Comparison of ENCODE assay signal across 1 cellular context in the genomic region with DNA sequence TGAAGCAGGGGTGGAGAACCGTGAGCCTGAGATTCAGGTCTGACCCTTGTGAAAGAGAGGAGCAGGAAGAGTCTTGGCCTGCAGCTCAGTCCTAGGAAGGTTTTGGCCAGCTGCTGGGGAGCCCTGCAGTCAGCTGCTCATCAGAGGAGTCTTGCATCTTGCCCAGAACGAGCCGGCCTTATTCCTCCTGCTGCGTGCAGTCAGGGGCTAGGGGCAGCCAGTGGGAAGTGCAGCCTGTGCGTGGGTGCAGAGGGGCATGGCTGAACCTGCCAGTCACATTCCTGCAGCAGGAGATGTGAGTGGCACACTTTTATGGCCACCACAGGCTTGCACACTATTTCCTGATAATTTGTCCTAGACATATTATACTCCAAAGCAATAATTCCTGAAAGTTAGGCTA.
TF ChIP-seq lines count a peak whose summit lies in the region.

No MANE protein-coding gene starts in this region.

TF ChIP-seq in SK-N-SH, 30 proteins besides CTCF, POLR2A, EP300 and RAD21:
- TF ChIP-seq, protein P1, sequence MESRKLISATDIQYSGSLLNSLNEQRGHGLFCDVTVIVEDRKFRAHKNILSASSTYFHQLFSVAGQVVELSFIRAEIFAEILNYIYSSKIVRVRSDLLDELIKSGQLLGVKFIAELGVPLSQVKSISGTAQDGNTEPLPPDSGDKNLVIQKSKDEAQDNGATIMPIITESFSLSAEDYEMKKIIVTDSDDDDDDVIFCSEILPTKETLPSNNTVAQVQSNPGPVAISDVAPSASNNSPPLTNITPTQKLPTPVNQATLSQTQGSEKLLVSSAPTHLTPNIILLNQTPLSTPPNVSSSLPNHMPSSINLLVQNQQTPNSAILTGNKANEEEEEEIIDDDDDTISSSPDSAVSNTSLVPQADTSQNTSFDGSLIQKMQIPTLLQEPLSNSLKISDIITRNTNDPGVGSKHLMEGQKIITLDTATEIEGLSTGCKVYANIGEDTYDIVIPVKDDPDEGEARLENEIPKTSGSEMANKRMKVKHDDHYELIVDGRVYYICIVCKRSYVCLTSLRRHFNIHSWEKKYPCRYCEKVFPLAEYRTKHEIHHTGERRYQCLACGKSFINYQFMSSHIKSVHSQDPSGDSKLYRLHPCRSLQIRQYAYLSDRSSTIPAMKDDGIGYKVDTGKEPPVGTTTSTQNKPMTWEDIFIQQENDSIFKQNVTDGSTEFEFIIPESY (IDR thresholded peaks at IDR 0.05; ENCODE audit: borderline replicate concordance, low read depth), result no peak
